Comparison of ENCODE assay signal across 8 cellular contexts in genomic region chr19:36687214-36688056, GRCh38. TPM values are rescaled to one million over a fixed set of nuclear protein-coding genes. Genes with fewer than 3 reads are reported as not detected.
A peak's percentile ranks its signal among the peaks of the same experiment; 100 is the strongest.
DNase-seq lines count a peak whose midpoint lies in the region; TF ChIP-seq lines count a peak whose summit lies in the region.

ZNF567 (plus strand) TSS chr19:36687612; CDS start chr19:36694868, 7,256 bp downstream.

- H3K27me3 ChIP-seq in H7 (ENCODE audit: control insufficient read depth, insufficient read depth, low read length) (no peaks in the 10 kb centered on the region), MG63 (no peaks in the 10 kb centered on the region), neural progenitor cell (no peaks in the 10 kb centered on the region), stomach smooth muscle (ENCODE audit: control insufficient read depth in 1 of 2, insufficient read depth in 2 of 2, low read length in 2 of 2) (no peaks in the 10 kb centered on the region)

- no peak for TF ChIP-seq CTCF in neural progenitor cell (IDR thresholded peaks at IDR 0.05)

- no peaks in the 10 kb centered on the region for H3F3A ChIP-seq in neural progenitor cell (ENCODE audit: low read depth)

- H3K9ac ChIP-seq in neural progenitor cell (peak within 1 kb of the TSS; percentile 75), stomach smooth muscle (ENCODE audit: low read length in 2 of 2) (peak within 1 kb of the TSS; percentile 81 to 91)

- peak within 1 kb of the TSS; percentile 98 for H3K4me3 Mint-ChIP-seq in neural progenitor cell

- peak within 1 kb of the TSS; percentile 82 for H3K4me2 ChIP-seq in neural progenitor cell

- peaks cover 15% of the 10 kb centered on the region for H3K27me3 Mint-ChIP-seq in neural progenitor cell (ENCODE audit: insufficient read depth, low read depth)

- no peaks in the 10 kb centered on the region for H4K20me1 ChIP-seq in neural progenitor cell (ENCODE audit: low read depth)

- H3K4me1 ChIP-seq in neural progenitor cell (peaks cover 7% of the 10 kb centered on the region), stomach smooth muscle (ENCODE audit: control insufficient read depth, insufficient read depth, low read length) (peaks cover 19% of the 10 kb centered on the region)

- H2AFZ ChIP-seq in neural progenitor cell (replicated peaks), result peak within 1 kb of the TSS; percentile 95

- H3K9me3 ChIP-seq in MG63, result peaks cover 44% of the 10 kb centered on the region
- peaks cover 13% of the 10 kb centered on the region for H3K9me3 ChIP-seq in neural progenitor cell (ENCODE audit: low read depth)
- H3K9me3 ChIP-seq in stomach smooth muscle (ENCODE audit: control insufficient read depth in 2 of 2, low read length in 2 of 2), result peaks cover 0 to 4% of the 10 kb centered on the region in 2 donors

- H3K36me3 ChIP-seq in H7 (replicated peaks; ENCODE audit: control insufficient read depth, insufficient read depth, low read length) (peaks cover 20% of the 10 kb centered on the region), MG63 (peaks cover 37% of the 10 kb centered on the region), neural progenitor cell (peaks cover 31% of the 10 kb centered on the region), stomach smooth muscle (ENCODE audit: control insufficient read depth in 2 of 2, insufficient read depth in 2 of 2, low read length in 2 of 2) (peaks cover 12 to 20% of the 10 kb centered on the region in 2 donors)

- H3K27ac Mint-ChIP-seq in neural progenitor cell, result peak within 1 kb of the TSS; percentile 80

- H3K9me3 Mint-ChIP-seq in neural progenitor cell, result peaks cover 65% of the 10 kb centered on the region

- H3K4me3 ChIP-seq in H7 (ENCODE audit: insufficient read depth, low read depth, low read length) (peak within 1 kb of the TSS; percentile 88), MG63 (peak within 1 kb of the TSS; percentile 75), neural progenitor cell (peak within 1 kb of the TSS; percentile 93), stomach smooth muscle (ENCODE audit: low read length in 2 of 2) (peak within 1 kb of the TSS; percentile 87 to 99)

- no peak within 1 kb of the TSS for H3K27ac ChIP-seq in neural progenitor cell
- H3K27ac ChIP-seq in stomach smooth muscle (ENCODE audit: low read length), result peak within 1 kb of the TSS; percentile 41

- DNase-seq in ELR (ENCODE audit: low read depth) (peak; percentile 96), H7 (peak; percentile 97), MG63 (peak; percentile 98), SIG-M5 (lab: John Stamatoyannopoulos, UW) (peak; percentile 67), foreskin melanocyte (peak; percentile 84), neural progenitor cell (ENCODE audit: low spot score) (peak; percentile 99)
- peak; percentile 95 to 99 (median 96) for DNase-seq in activated naive CD4-positive, alpha-beta T cell (lab: John Stamatoyannopoulos, UW)

- peaks cover 16% of the 10 kb centered on the region for H3K4me1 Mint-ChIP-seq in neural progenitor cell

- peaks cover 55% of the 10 kb centered on the region for H3K36me3 Mint-ChIP-seq in neural progenitor cell

- peaks cover 50% of the 10 kb centered on the region for H3K79me2 ChIP-seq in neural progenitor cell (ENCODE audit: low read depth)

RNA-seq across cellular contexts. Expression of gene ZNF567, which starts in this region (rescaled TPM):
- 5.5 and 12.3 TPM in 2 replicates for total RNA-seq in H7 (2014; rRNA removed; shearing (Covaris generic))
- total RNA-seq in MG63 (2014; rRNA removed; shearing (Covaris generic); ENCODE audit: low replicate concordance), result 1.8 and 5.6 TPM in 2 replicates
- total RNA-seq in neural progenitor cell (ENCODE audit: low replicate concordance), result 26.9 and 27.7 TPM in 2 replicates
